In genomic region chr22:30444632-30445437, GRCh38 we compare ENCODE assay signal across 9 cellular contexts. TPM values are rescaled to one million over a fixed set of nuclear protein-coding genes. Genes with fewer than 3 reads are reported as not detected.
A peak's percentile ranks its signal among the peaks of the same experiment; 100 is the strongest.
DNase-seq lines count a peak whose midpoint lies in the region; ATAC-seq and TF ChIP-seq lines count a peak whose summit lies in the region.
"Had no signal": no experiment of that assay in that cellular context is flagged by ENCODE, and none has a peak within 500 bp of the region (broad histone marks: within the 10 kb centered on the region; RNA-seq: fewer than 3 reads in every experiment).

No MANE protein-coding gene starts in this region.

- peaks cover 24% of the 10 kb centered on the region for H3K27me3 Mint-ChIP-seq in activated naive CD4-positive, alpha-beta T cell treated with anti-CD3 and anti-CD28 coated beads for 36 hours (ENCODE audit: low read depth)

- H3K9me3 Mint-ChIP-seq in activated naive CD4-positive, alpha-beta T cell treated with anti-CD3 and anti-CD28 coated beads for 36 hours = no peaks in the 10 kb centered on the region

- POLR2A ChIA-PET in PC-3 (lab: Charles Lee; ENCODE audit: unreplicated experiment) = no interaction called here

- CTCF ChIA-PET in PC-3 (lab: Charles Lee) = interaction anchor here (0.7 kb wide), 1 partner anchor 173 kb away, joined by 4 read pairs; no protein-coding TSS in a partner anchor
- CTCF ChIA-PET in activated naive CD4-positive, alpha-beta T cell treated with anti-CD3 and anti-CD28 coated beads for 36 hours (lab: Charles Lee) = interaction anchor here (1.0 to 4.1 kb wide), 13 partner anchors 9 to 162 kb away, joined by 3 to 31 read pairs (median 6); partner anchors contain the start of gene TCN2

- H4K20me1 ChIP-seq in DND-41 (ENCODE audit: insufficient read depth, low read length) (no peaks in the 10 kb centered on the region), PC-3 (ENCODE audit: low read length) (no peaks in the 10 kb centered on the region)

- H3K36me3 Mint-ChIP-seq in activated naive CD4-positive, alpha-beta T cell treated with anti-CD3 and anti-CD28 coated beads for 36 hours (ENCODE audit: low read depth) = no peaks in the 10 kb centered on the region

- H3K4me1 Mint-ChIP-seq in activated naive CD4-positive, alpha-beta T cell treated with anti-CD3 and anti-CD28 coated beads for 36 hours (ENCODE audit: low read depth) = peaks cover 10% of the 10 kb centered on the region

- no TSS peak for BruUV-seq in PC-3 (replicated peaks; lab: Mats Ljungman, UMichigan)

- H3K4me3 Mint-ChIP-seq in activated naive CD4-positive, alpha-beta T cell treated with anti-CD3 and anti-CD28 coated beads for 36 hours = no peak overlapping the region

- H3K4me2 ChIP-seq in DND-41 (ENCODE audit: insufficient read depth, low read length) (no peak overlapping the region), PC-3 (ENCODE audit: low read length) (no peak overlapping the region)

- WGBS in heart left ventricle, 4 donors = 13 to 27% (median 25%) methylated on average over 9 to 11 of the region's 11 CpGs

- H3K27me3 ChIP-seq in DND-41 (ENCODE audit: insufficient read depth, low read length, poor library complexity) (no peaks in the 10 kb centered on the region), PC-3 (ENCODE audit: low read length) (no peaks in the 10 kb centered on the region), heart left ventricle (peaks cover 0 to 36% (median 0%) of the 10 kb centered on the region in 9 donors)

- H3K9ac ChIP-seq in DND-41 (ENCODE audit: low read depth, low read length) (no peak overlapping the region), PC-3 (ENCODE audit: low read length) (no peak overlapping the region)

- H3K27ac Mint-ChIP-seq in activated naive CD4-positive, alpha-beta T cell treated with anti-CD3 and anti-CD28 coated beads for 36 hours = no peak overlapping the region

- TF ChIP-seq CTCF in DND-41 (IDR thresholded peaks at IDR 0.05; ENCODE audit: borderline replicate concordance, extremely low read depth, low read length, poor library complexity, severe bottlenecking) (peak; percentile 76), PC-3 (conservative IDR thresholded peaks at IDR 0.05; ENCODE audit: low read depth, low read length) (peak; percentile 75), heart left ventricle (IDR thresholded peaks at IDR 0.05) (peak; percentile 48 to 77 (median 62))

- peak; percentile 53; the same call in 1 of the 3 replicates for ATAC-seq in DND-41 (ENCODE audit: insufficient read depth, low read depth)
- peak; percentile 46; the same call in 1 of the 2 replicates for ATAC-seq in PC-3
- peak in 3 of 4 donors; percentile 32 to 58 (median 49) for ATAC-seq in heart left ventricle
- ATAC-seq in HG03457 (IDR thresholded peaks at IDR 0.05; ENCODE audit: unreplicated experiment) = no peak
- ATAC-seq in HG03439 (IDR thresholded peaks at IDR 0.05; ENCODE audit: unreplicated experiment) = no peak

- H3K9me3 ChIP-seq in DND-41 (ENCODE audit: insufficient read depth, low read length, severe bottlenecking) (no peaks in the 10 kb centered on the region), PC-3 (ENCODE audit: low read length) (no peaks in the 10 kb centered on the region), heart left ventricle (no peaks in the 10 kb centered on the region)

- H3F3A ChIP-seq in PC-3 (ENCODE audit: low read length, unreplicated experiment) = no peaks in the 10 kb centered on the region

- H3K36me3 ChIP-seq in DND-41 (ENCODE audit: insufficient read depth, low read length) = no peaks in the 10 kb centered on the region
- H3K36me3 ChIP-seq in PC-3 (ENCODE audit: low read depth, low read length) = no peaks in the 10 kb centered on the region
- H3K36me3 ChIP-seq in heart left ventricle = no peaks in the 10 kb centered on the region

- H3K4me3 ChIP-seq in DND-41 (ENCODE audit: low read depth in 1 of 2, low read length in 2 of 2) (no peak overlapping the region), PC-3 (ENCODE audit: low read length) (no peak overlapping the region), heart left ventricle (no peak overlapping the region)

- no peak for TF ChIP-seq POLR2A in heart left ventricle (IDR thresholded peaks at IDR 0.05)

- H3K4me1 ChIP-seq in DND-41 (ENCODE audit: insufficient read depth, low read length) = peaks cover 24% of the 10 kb centered on the region
- peaks cover 5% of the 10 kb centered on the region for H3K4me1 ChIP-seq in PC-3 (ENCODE audit: insufficient read depth, low read length)
- H3K4me1 ChIP-seq in heart left ventricle = peaks cover 0 to 12% (median 0%) of the 10 kb centered on the region in 12 donors

- DNase-seq in DND-41 (peak; percentile 56), HT1080 (ENCODE audit: low read depth) (peak; percentile 48), PC-3 (peak; percentile 65), heart left ventricle (no peak), retina (peak; percentile 90)
- DNase-seq in activated naive CD4-positive, alpha-beta T cell treated with anti-CD3 and anti-CD28 coated beads for 36 hours = peak; percentile 75

- H2AFZ ChIP-seq in DND-41 (ENCODE audit: low read depth, low read length) (no peak overlapping the region), PC-3 (ENCODE audit: low read length) (0 out of 2 replicates have a peak overlapping the region, but pooled peaks have one; percentile 25)

- H3K27ac ChIP-seq in DND-41 (ENCODE audit: low read length) = no peak overlapping the region
- H3K27ac ChIP-seq in PC-3 (ENCODE audit: low read length) = no peak overlapping the region
- H3K27ac ChIP-seq in heart left ventricle = no peak overlapping the region

- intact Hi-C loops in PC-3 (cut with micrococcal nuclease) (loop anchor here (10.0 kb wide), 1 partner anchor 160 kb away; the partner anchor contains the start of gene TCN2), heart left ventricle (cut with DNase I) (loop anchor here in 2 of 10 donors (10.0 kb wide), 1 partner anchor 310 kb away; no protein-coding TSS in a partner anchor)
- intact Hi-C loops in activated naive CD4-positive, alpha-beta T cell treated with anti-CD3 and anti-CD28 coated beads for 36 hours (cut with micrococcal nuclease) = loop anchor here (1.0 to 2.0 kb wide), 2 partner anchors 40 to 310 kb away; no protein-coding TSS in a partner anchor

- no peaks in the 10 kb centered on the region for H3K9me2 ChIP-seq in PC-3 (replicated peaks; ENCODE audit: low read length)

- no peaks in the 10 kb centered on the region for H3K79me2 ChIP-seq in DND-41 (ENCODE audit: insufficient read depth, low read length)
- no peaks in the 10 kb centered on the region for H3K79me2 ChIP-seq in PC-3 (ENCODE audit: low read length)

RNA-seq across cellular contexts. Expression of gene MTFP1, which starts 19.3 kb away (rescaled TPM):
- 37.1 and 60.4 TPM in 2 replicates for total RNA-seq in HT1080 (2014; rRNA removed; shearing (Covaris generic))
- 19.3 and 29.3 TPM in 2 replicates for polyA plus RNA-seq in HT1080 (2015; cell fraction: cytosol; rRNA removed)
- 13.5 and 14.1 TPM in 2 replicates for polyA plus RNA-seq in HT1080 (2015; cell fraction: nucleus; rRNA removed)
- total RNA-seq in PC-3 (2014; rRNA removed) (59.3 and 65.7 TPM in 2 replicates), heart left ventricle (10 to 100 TPM in 7 of 9 donors, 1 to 10 TPM in 2; 5.0 to 44.0 (median 15.9) TPM)
- 10 to 100 TPM; 36.6 to 37.1 TPM for total RNA-seq in activated naive CD4-positive, alpha-beta T cell treated with anti-CD3 and anti-CD28 coated beads for 36 hours
- 100 to 1,000 TPM in 1 of 2 donors, 10 to 100 TPM in 1; 36.2 to 139 TPM for polyA plus RNA-seq in heart left ventricle

RNA-seq across cellular contexts. Expression of gene SEC14L3, which starts 27.0 kb away (rescaled TPM):
- not detected in 2 replicates for total RNA-seq in HT1080 (2014; rRNA removed; shearing (Covaris generic))
- polyA plus RNA-seq in HT1080 (2015; cell fraction: cytosol; rRNA removed) = not detected in 2 replicates
- polyA plus RNA-seq in HT1080 (2015; cell fraction: nucleus; rRNA removed) = not detected in 2 replicates
- total RNA-seq in PC-3 (2014; rRNA removed) = not detected in 2 replicates
- total RNA-seq in activated naive CD4-positive, alpha-beta T cell treated with anti-CD3 and anti-CD28 coated beads for 36 hours = not detected
- total RNA-seq in heart left ventricle = not detected
- not detected for polyA plus RNA-seq in heart left ventricle
- total RNA-seq: subcutaneous adipose tissue had no signal

RNA-seq across cellular contexts. Expression of gene SEC14L2, which starts 48.0 kb away (rescaled TPM):
- 8.6 and 13.5 TPM in 2 replicates for total RNA-seq in HT1080 (2014; rRNA removed; shearing (Covaris generic))
- polyA plus RNA-seq in HT1080 (2015; cell fraction: cytosol; rRNA removed) = 14.8 and 18.3 TPM in 2 replicates
- 28.7 and 43.6 TPM in 2 replicates for polyA plus RNA-seq in HT1080 (2015; cell fraction: nucleus; rRNA removed)
- 9.7 and 16.8 TPM in 2 replicates for total RNA-seq in PC-3 (2014; rRNA removed)
- 1 to 10 TPM; 8.2 to 8.8 TPM for total RNA-seq in activated naive CD4-positive, alpha-beta T cell treated with anti-CD3 and anti-CD28 coated beads for 36 hours
- total RNA-seq in heart left ventricle = 1 to 10 TPM in 5 of 9 donors, under 1 TPM in 4; 0.35 to 3.9 (median 1.6) TPM
- polyA plus RNA-seq in heart left ventricle = 10 to 100 TPM in 1 of 2 donors, under 1 TPM in 1; 0.30 to 11.2 TPM

RNA-seq across cellular contexts. Expression of gene RNF215, which starts 57.6 kb away (rescaled TPM):
- 13.8 and 14.6 TPM in 2 replicates for total RNA-seq in HT1080 (2014; rRNA removed; shearing (Covaris generic))
- polyA plus RNA-seq in HT1080 (2015; cell fraction: cytosol; rRNA removed) = 14.9 and 17.7 TPM in 2 replicates
- 47.9 and 53.9 TPM in 2 replicates for polyA plus RNA-seq in HT1080 (2015; cell fraction: nucleus; rRNA removed)
- total RNA-seq in PC-3 (2014; rRNA removed) = 22.6 and 25.2 TPM in 2 replicates
- 1 to 10 TPM; 2.8 to 3.9 TPM for total RNA-seq in activated naive CD4-positive, alpha-beta T cell treated with anti-CD3 and anti-CD28 coated beads for 36 hours
- 10 to 100 TPM in 1 of 9 donors, 1 to 10 TPM in 8; 3.3 to 12.2 (median 6.7) TPM for total RNA-seq in heart left ventricle
- polyA plus RNA-seq in heart left ventricle = 1 to 10 TPM; 4.2 to 7.0 TPM

Comparison
In these comparisons a context has a peak if more than half of its experiments do, and no peak if none do; other contexts are left out.
1. ATAC-seq: peak in DND-41 (single experiment), PC-3 (single experiment) and heart left ventricle (3 of 4); none in HG03457 (single experiment) and HG03439 (single experiment).
2. DNase-seq: peak in DND-41 (single experiment), HT1080 (single experiment), PC-3 (single experiment), activated naive CD4-positive, alpha-beta T cell treated with anti-CD3 and anti-CD28 coated beads for 36 hours (single experiment) and retina (single experiment); none in heart left ventricle (0 of 5).
3. Peak in every context shown above with its lines, with median percentiles within 50 percentile points of each other: CTCF ChIP-seq.